Comparison of ENCODE assay signal across 1 cellular context in genomic region chr6:156776841-156777576, GRCh38.
A peak's percentile ranks its signal among the peaks of the same experiment; 100 is the strongest.
TF ChIP-seq lines count a peak whose summit lies in the region.

ARID1B (plus strand) TSS chr6:156777378; CDS start chr6:156777681, 303 bp downstream.

TF ChIP-seq in HepG2, 621 proteins besides CTCF, POLR2A, EP300 and RAD21 (continued from another document and continues in another):
- TF ChIP-seq ZNF142 (CRISPR knock-in tag; IDR thresholded peaks at IDR 0.05) (peak; percentile 32), ZBTB40 (IDR thresholded peaks at IDR 0.05) (no peak), ZBTB40 (CRISPR knock-in tag; IDR thresholded peaks at IDR 0.05) (peak; percentile 31; the same call in 1 of the 2 replicates), ATF3 (CRISPR knock-in tag; IDR thresholded peaks at IDR 0.05) (peak; percentile 19; the same call in 1 of the 2 replicates), TBX3 (IDR thresholded peaks at IDR 0.05; ENCODE audit: borderline replicate concordance) (no peak), TOE1 (CRISPR knock-in tag; IDR thresholded peaks at IDR 0.05) (no peak; the same call in 1 of the 2 replicates), MXD1 (CRISPR knock-in tag; IDR thresholded peaks at IDR 0.05) (no peak), ZSCAN12 (CRISPR knock-in tag; IDR thresholded peaks at IDR 0.05) (peak; percentile 65; the same call in 1 of the 2 replicates), ZNF670 (CRISPR knock-in tag; IDR thresholded peaks at IDR 0.05; ENCODE audit: borderline replicate concordance) (peak; percentile 66; the same call in 1 of the 2 replicates), ZNF235 (CRISPR knock-in tag; IDR thresholded peaks at IDR 0.05; ENCODE audit: borderline replicate concordance) (no peak), ZBTB26 (CRISPR knock-in tag; IDR thresholded peaks at IDR 0.05; ENCODE audit: borderline replicate concordance) (no peak), ZNF576 (CRISPR knock-in tag; IDR thresholded peaks at IDR 0.05) (no peak), ZSCAN29 (CRISPR knock-in tag; conservative IDR thresholded peaks at IDR 0.05) (0 out of 2 replicates have a peak, but pooled peaks have one; percentile 31), SKIL (CRISPR knock-in tag; IDR thresholded peaks at IDR 0.05; ENCODE audit: borderline replicate concordance) (no peak), NAIF1 (CRISPR knock-in tag; IDR thresholded peaks at IDR 0.05; ENCODE audit: borderline replicate concordance) (no peak), ELF4 (CRISPR knock-in tag; IDR thresholded peaks at IDR 0.05; ENCODE audit: borderline replicate concordance) (no peak), TRAFD1 (CRISPR knock-in tag; IDR thresholded peaks at IDR 0.05; ENCODE audit: borderline replicate concordance) (no peak), ZNF354B (CRISPR knock-in tag; IDR thresholded peaks at IDR 0.05) (no peak), MIER2 (CRISPR knock-in tag; IDR thresholded peaks at IDR 0.05) (no peak), KDM1A (CRISPR knock-in tag; IDR thresholded peaks at IDR 0.05) (no peak), ZNF253 (CRISPR knock-in tag; IDR thresholded peaks at IDR 0.05; ENCODE audit: borderline replicate concordance) (no peak), ZNF382 (CRISPR knock-in tag; IDR thresholded peaks at IDR 0.05; ENCODE audit: borderline replicate concordance) (no peak), HNRNPLL (IDR thresholded peaks at IDR 0.05; ENCODE audit: low read depth, low read length, poor library complexity, severe bottlenecking) (peak; percentile 41), ZSCAN5A (CRISPR knock-in tag; IDR thresholded peaks at IDR 0.05; ENCODE audit: borderline replicate concordance) (peak; percentile 60), FOXC1 (CRISPR knock-in tag; IDR thresholded peaks at IDR 0.05; ENCODE audit: borderline replicate concordance) (peak; percentile 17; the same call in 1 of the 2 replicates), ZXDC (CRISPR knock-in tag; IDR thresholded peaks at IDR 0.05) (no peak; the same call in 1 of the 2 replicates)
